Comparison of ENCODE assay signal across 1 cellular context in genomic region chr4:184782731-184783472, GRCh38.
TF ChIP-seq lines count a peak whose summit lies in the region.

No MANE protein-coding gene starts in this region.

TF ChIP-seq in H1, 55 proteins besides CTCF, POLR2A, EP300 and RAD21:
- TF ChIP-seq NANOG (IDR thresholded peaks at IDR 0.05; ENCODE audit: insufficient read depth, low read depth, low read length, poor library complexity, severe bottlenecking) (no peak), HDAC6 (IDR thresholded peaks at IDR 0.05; ENCODE audit: low read depth, low read length) (no peak), CEBPB (IDR thresholded peaks at IDR 0.05; ENCODE audit: low read depth, low read length) (no peak), POU5F1 (IDR thresholded peaks at IDR 0.05; ENCODE audit: low read depth, low read length) (no peak), TAF7 (optimal IDR thresholded peaks at IDR 0.05; ENCODE audit: borderline replicate concordance, low read depth, low read length) (no peak), EZH2 (IDR thresholded peaks at IDR 0.05; ENCODE audit: low read depth, low read length, severe bottlenecking) (no peak), TAF1 (IDR thresholded peaks at IDR 0.05; ENCODE audit: low read depth, low read length) (no peak), FOSL1 (IDR thresholded peaks at IDR 0.05; ENCODE audit: insufficient read depth, low read depth, low read length) (no peak), GABPA (IDR thresholded peaks at IDR 0.05; ENCODE audit: borderline replicate concordance, insufficient read depth, low read length) (no peak), POLR2AphosphoS5 (IDR thresholded peaks at IDR 0.05; ENCODE audit: low read depth, low read length) (no peak), ZNF274 (IDR thresholded peaks at IDR 0.05; ENCODE audit: borderline replicate concordance, extremely low read depth, low read length) (no peak), EGR1 (IDR thresholded peaks at IDR 0.05; ENCODE audit: borderline replicate concordance, low read depth, low read length) (no peak), SP1 (IDR thresholded peaks at IDR 0.05; ENCODE audit: low read depth, low read length) (no peak)
TF ChIP-seq in H1: peak in this region for 0.
